8 cellular contexts compared by ENCODE assay signal in genomic region chr14:102819176-102819628, GRCh38. TPM values are rescaled to one million over a fixed set of nuclear protein-coding genes. Genes with fewer than 3 reads are reported as not detected.
A peak's percentile ranks its signal among the peaks of the same experiment; 100 is the strongest.
DNase-seq lines count a peak whose midpoint lies in the region; ATAC-seq and TF ChIP-seq lines count a peak whose summit lies in the region.

No MANE protein-coding gene starts in this region.

- 22% methylated on average over 9 of the region's 9 CpGs for WGBS in right lobe of liver (ENCODE audit: insufficient coverage, low coverage, low lambda C conversion rate, missing lambda C conversion rate)

- TF ChIP-seq CTCF in GM20000 (IDR thresholded peaks at IDR 0.05; ENCODE audit: extremely low read depth, missing control alignments) (no peak), right lobe of liver (IDR thresholded peaks at IDR 0.05) (no peak), glutamatergic neuron (IDR thresholded peaks at IDR 0.05; ENCODE audit: partially characterized antibody, unreplicated experiment) (no peak)

- H3K4me1 Mint-ChIP-seq in glutamatergic neuron (ENCODE audit: low read depth, unreplicated experiment) = peaks cover 21% of the 10 kb centered on the region

- H3K9me3 ChIP-seq in right lobe of liver = no peaks in the 10 kb centered on the region

- peak; percentile 41 for ATAC-seq in HG03558 (IDR thresholded peaks at IDR 0.05; ENCODE audit: extremely low read depth, unreplicated experiment)
- peak; percentile 54 to 76 (median 64) for ATAC-seq in right lobe of liver

- intact Hi-C loops in right lobe of liver (cut with DNase I) = no loop called here

- no peak overlapping the region for H3K4me3 Mint-ChIP-seq in glutamatergic neuron (ENCODE audit: unreplicated experiment)

- H3K4me1 ChIP-seq in right lobe of liver = peaks cover 0 to 26% (median 6%) of the 10 kb centered on the region in 4 donors

- H3K27ac ChIP-seq in right lobe of liver = peak overlapping the region in 2 of 3 donors; percentile 31 to 52

- H3K36me3 ChIP-seq in right lobe of liver = no peaks in the 10 kb centered on the region

- H3K27me3 Mint-ChIP-seq in glutamatergic neuron (ENCODE audit: unreplicated experiment) = peaks cover 2% of the 10 kb centered on the region

- no peak overlapping the region for H3K27ac Mint-ChIP-seq in glutamatergic neuron (ENCODE audit: unreplicated experiment)

- TF ChIP-seq POLR2A in right lobe of liver (IDR thresholded peaks at IDR 0.05) = no peak

- H3K9me3 Mint-ChIP-seq in glutamatergic neuron (ENCODE audit: unreplicated experiment) = peaks cover 3% of the 10 kb centered on the region

- H3K27me3 ChIP-seq in right lobe of liver = no peaks in the 10 kb centered on the region

- H3K4me3 ChIP-seq in right lobe of liver = peak overlapping the region in 1 of 3 donors; percentile 28

- DNase-seq in COR-L47 (lab: John Stamatoyannopoulos, UW) (peak; percentile 13), GM20000 (ENCODE audit: low spot score) (peak; percentile 68), right lobe of liver (peak in 1 of 3 donors; percentile 35), HK-2 (ENCODE audit: unreplicated experiment) (no peak), glutamatergic neuron (no peak), kidney glomerular epithelial cell (lab: John Stamatoyannopoulos, UW) (no peak)
- DNase-seq in activated CD8-positive, alpha-beta memory T cell treated with anti-CD3 and anti-CD28 coated beads for 24 hours = peak; percentile 75

- no peaks in the 10 kb centered on the region for H3K36me3 Mint-ChIP-seq in glutamatergic neuron (ENCODE audit: unreplicated experiment)

RNA-seq across cellular contexts. Expression of gene TRAF3, which starts 42.0 kb away (rescaled TPM):
- total RNA-seq in right lobe of liver = 10 to 100 TPM in 1 of 6 experiments, 1 to 10 TPM in 5; 5.6 to 10.5 (median 8.3) TPM
- total RNA-seq in glutamatergic neuron (ENCODE audit: unreplicated experiment) = 16.7 TPM

Comparison
In these comparisons a context has a peak if more than half of its experiments do, and no peak if none do; other contexts are left out.
1. DNase-seq: peak in COR-L47 (single experiment), GM20000 (single experiment) and activated CD8-positive, alpha-beta memory T cell treated with anti-CD3 and anti-CD28 coated beads for 24 hours (single experiment); none in HK-2 (single experiment), glutamatergic neuron (single experiment) and kidney glomerular epithelial cell (single experiment).